Comparison of ENCODE assay signal across 31 cellular contexts in the genomic region with DNA sequence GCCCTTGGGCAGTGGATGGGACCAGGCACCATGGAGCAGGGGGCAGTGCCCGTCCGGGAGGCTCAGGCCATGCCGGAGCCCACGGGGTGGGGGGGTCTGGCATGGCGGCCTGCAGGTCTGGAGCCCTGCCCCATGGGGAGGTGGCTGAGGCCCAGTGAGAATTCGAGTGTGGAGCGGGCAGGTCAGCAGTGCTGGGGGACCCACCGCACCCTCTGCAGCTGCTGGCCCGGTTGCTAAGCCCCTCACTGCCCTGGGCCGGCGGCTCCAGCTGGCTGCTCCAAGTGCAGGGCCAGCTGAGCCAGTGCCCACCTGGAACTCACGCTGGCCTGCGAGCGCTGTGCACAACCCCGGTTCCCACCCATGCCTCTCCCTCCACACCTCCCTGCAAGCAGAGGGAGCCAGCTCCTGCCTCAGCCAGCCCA.
"Had no signal": no experiment of that assay in that cellular context is flagged by ENCODE, and none has a peak within 500 bp of the region (broad histone marks: within the 10 kb centered on the region; RNA-seq: fewer than 3 reads in every experiment).

No MANE protein-coding gene starts in this region.

- H3K27ac Mint-ChIP-seq: activated B cell treated with CpG ODN at 0.5 μM for 24 hours; activated CD8-positive, alpha-beta memory T cell treated with anti-CD3 and anti-CD28 coated beads, Interleukin-2, amount 10 ng/mL, durations not matched to agents 7 days and 5 days; activated CD8-positive, alpha-beta T cell treated with anti-CD3 and anti-CD28 coated beads, Interleukin-2, amount 10 ng/mL, durations not matched to agents 7 days and 5 days; activated naive CD8-positive, alpha-beta T cell; activated T-helper 1 cell treated with anti-CD3 and anti-CD28 coated beads, Interleukin-12 subunit alpha, Interleukin-12 subunit beta, Interleukin-2, Interleukin-4 antibody, amounts not matched to agents 30 ng/mL and 10 ng/mL and 1 ng/mL, durations not matched to agents 14 hours and 24 hours and 36 hours; activated T-helper 2 cell treated with anti-CD3 and anti-CD28 coated beads, Interferon-gamma antibody, Interleukin-2, Interleukin-4, amounts not matched to agents 10 μg/mL and 5 μg/mL and 100 μg/mL, durations not matched to agents 14 hours and 24 hours and 36 hours; T-cell; T-helper 17 cell; T-helper 2 cell treated with Interferon-gamma antibody and Interleukin-4, amounts not matched to agents 5 μg/mL and 100 μg/mL, for 36 hours had no signal

- DNase-seq: activated B cell treated with CpG ODN at 0.5 μM for 24 hours; activated CD4-positive, alpha-beta T cell treated with anti-CD3 and anti-CD28 coated beads for 48 hours; activated CD4-positive, alpha-beta T cell treated with anti-CD3 and anti-CD28 coated beads, Interleukin-2, amount 50 U/mL, for 1 hour; activated CD4-positive, alpha-beta T cell treated with anti-CD3 and anti-CD28 coated beads, Interleukin-2, amount 50 U/mL, for 48 hours; activated CD8-positive, alpha-beta memory T cell treated with anti-CD3 and anti-CD28 coated beads, Interleukin-2, amount 10 ng/mL, durations not matched to agents 7 days and 5 days; activated CD8-positive, alpha-beta memory T cell treated with anti-CD3 and anti-CD28 coated beads, Interleukin-2, amount 50 U/mL, for 4 hours; activated CD8-positive, alpha-beta T cell treated with anti-CD3 and anti-CD28 coated beads, Interleukin-2, amount 10 ng/mL, durations not matched to agents 7 days and 5 days; activated effector memory CD4-positive, alpha-beta T cell treated with anti-CD3 and anti-CD28 coated beads, Interleukin-2, amount 50 U/mL, for 16 hours; activated naive CD4-positive, alpha-beta T cell treated with anti-CD3 and anti-CD28 coated beads, Interleukin-2, amount 50 U/mL, for 16 hours; activated naive CD4-positive, alpha-beta T cell treated with Interleukin-2 at 50 U/mL for 16 hours; activated T-cell treated with anti-CD3 and anti-CD28 coated beads, Interleukin-2, amount 50 U/mL, for 1 hour; activated T-cell treated with anti-CD3 and anti-CD28 coated beads, Interleukin-2, amount 50 U/mL, for 48 hours; amniotic stem cell; anterior cingulate cortex; effector CD8-positive, alpha-beta T cell; esophagus squamous epithelium; foreskin melanocyte; SW 1271; T-cell; T-helper 17 cell; T1000; WERI-Rb-1 had no signal

- H3K4me3 ChIP-seq: esophagus squamous epithelium, gastroesophageal sphincter had no signal

- H3K9me3 Mint-ChIP-seq: activated T-helper 1 cell treated with anti-CD3 and anti-CD28 coated beads, Interleukin-12 subunit alpha, Interleukin-12 subunit beta, Interleukin-2, Interleukin-4 antibody, amounts not matched to agents 30 ng/mL and 10 ng/mL and 1 ng/mL, durations not matched to agents 14 hours and 24 hours and 36 hours had no signal

- H3K4me3 Mint-ChIP-seq: activated B cell treated with CpG ODN at 0.5 μM for 24 hours; activated CD8-positive, alpha-beta memory T cell treated with anti-CD3 and anti-CD28 coated beads, Interleukin-2, amount 10 ng/mL, durations not matched to agents 7 days and 5 days; activated CD8-positive, alpha-beta T cell treated with anti-CD3 and anti-CD28 coated beads, Interleukin-2, amount 10 ng/mL, durations not matched to agents 7 days and 5 days; activated naive CD8-positive, alpha-beta T cell; activated T-helper 1 cell treated with anti-CD3 and anti-CD28 coated beads, Interleukin-12 subunit alpha, Interleukin-12 subunit beta, Interleukin-2, Interleukin-4 antibody, amounts not matched to agents 30 ng/mL and 10 ng/mL and 1 ng/mL, durations not matched to agents 14 hours and 24 hours and 36 hours; central memory CD8-positive, alpha-beta T cell; T-cell; T-helper 17 cell; T-helper 2 cell treated with Interferon-gamma antibody and Interleukin-4, amounts not matched to agents 5 μg/mL and 100 μg/mL, for 36 hours had no signal

- H3K27me3 Mint-ChIP-seq: activated B cell treated with CpG ODN at 0.5 μM for 24 hours; activated CD8-positive, alpha-beta memory T cell treated with anti-CD3 and anti-CD28 coated beads, Interleukin-2, amount 10 ng/mL, durations not matched to agents 7 days and 5 days; activated naive CD8-positive, alpha-beta T cell; central memory CD8-positive, alpha-beta T cell; T-cell; T-helper 17 cell had no signal

- H3K4me1 ChIP-seq: esophagus squamous epithelium, gastroesophageal sphincter had no signal

- ATAC-seq: activated CD4-positive, CD25-positive, alpha-beta regulatory T cell treated with anti-CD3 and anti-CD28 coated beads, Interleukin-2, amount 50 U/mL, for 24 hours; activated CD8-positive, alpha-beta memory T cell treated with anti-CD3 and anti-CD28 coated beads, Interleukin-2, amount 10 ng/mL, durations not matched to agents 7 days and 5 days; activated CD8-positive, alpha-beta T cell treated with anti-CD3 and anti-CD28 coated beads, Interleukin-2, amount 10 ng/mL, durations not matched to agents 7 days and 5 days; gastroesophageal sphincter; T-cell; T-helper 17 cell had no signal

- H3K4me1 Mint-ChIP-seq: activated B cell treated with CpG ODN at 0.5 μM for 24 hours; activated CD8-positive, alpha-beta memory T cell treated with anti-CD3 and anti-CD28 coated beads, Interleukin-2, amount 10 ng/mL, durations not matched to agents 7 days and 5 days; central memory CD8-positive, alpha-beta T cell; T-cell; T-helper 17 cell had no signal

- H3K36me3 ChIP-seq: brain microvascular endothelial cell, esophagus squamous epithelium, gastroesophageal sphincter, WERI-Rb-1 had no signal

- H3K27ac ChIP-seq: brain microvascular endothelial cell, epithelial cell of prostate, esophagus squamous epithelium, gastroesophageal sphincter, WERI-Rb-1 had no signal

- H3K36me3 Mint-ChIP-seq: activated CD8-positive, alpha-beta memory T cell treated with anti-CD3 and anti-CD28 coated beads, Interleukin-2, amount 10 ng/mL, durations not matched to agents 7 days and 5 days; activated naive CD8-positive, alpha-beta T cell; T-cell had no signal

- H3K27me3 ChIP-seq: brain microvascular endothelial cell, esophagus squamous epithelium, gastroesophageal sphincter had no signal
